ENCODE assay signal across 10 cellular contexts in the genomic region with DNA sequence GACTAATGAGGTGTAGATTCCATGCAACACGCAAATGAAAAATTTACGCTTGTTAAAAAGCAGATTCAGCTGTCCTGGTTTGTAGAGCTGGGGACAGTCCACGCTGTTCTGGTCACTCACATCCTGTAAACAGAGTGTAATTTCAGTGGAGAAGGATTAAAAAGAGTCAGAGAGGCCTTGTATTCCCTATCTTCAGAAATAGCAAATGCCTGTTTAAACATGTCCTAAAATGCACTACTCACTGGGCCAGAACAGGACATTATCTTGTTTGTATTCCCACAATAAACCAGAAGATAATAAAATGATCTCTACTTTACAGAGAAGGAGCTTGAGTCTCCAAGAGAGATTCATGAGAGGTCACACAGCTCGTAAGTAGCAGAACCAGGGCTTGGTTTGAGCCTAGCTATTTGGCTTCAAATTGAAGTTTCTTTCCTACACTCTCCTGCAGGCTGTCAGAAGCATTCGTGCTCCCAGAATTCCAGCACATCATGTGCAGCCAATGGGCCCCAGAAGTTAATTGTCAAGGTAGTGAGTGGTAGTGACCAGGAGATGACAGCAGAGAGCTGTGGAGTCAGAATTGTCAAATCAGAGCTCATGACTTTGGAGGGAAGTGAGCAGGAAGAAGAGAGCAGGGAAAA.
DNase-seq lines count a peak whose midpoint lies in the region; ATAC-seq and TF ChIP-seq lines count a peak whose summit lies in the region.
"Had no signal": no experiment of that assay in that cellular context is flagged by ENCODE, and none has a peak within 500 bp of the region (broad histone marks: within the 10 kb centered on the region; RNA-seq: fewer than 3 reads in every experiment).

No MANE protein-coding gene starts in this region.

- ATAC-seq in HG02588 (IDR thresholded peaks at IDR 0.05; ENCODE audit: unreplicated experiment) = no peak

- H3K27me3 ChIP-seq in Caco-2 (replicated peaks; ENCODE audit: control insufficient read depth, insufficient read depth, low read length) (no peaks in the 10 kb centered on the region), neutrophil (no peaks in the 10 kb centered on the region)

- H3K4me3 ChIP-seq in Caco-2 (ENCODE audit: low read depth, low read length) (no peak overlapping the region), fibroblast of pulmonary artery (replicated peaks; ENCODE audit: low read depth, low read length) (no peak overlapping the region), neutrophil (ENCODE audit: low read depth in 1 of 2, low read length in 1 of 2) (no peak overlapping the region)

- peaks cover 7% of the 10 kb centered on the region for H3K4me1 Mint-ChIP-seq in Caco-2 (ENCODE audit: low read depth, unreplicated experiment)

- H3K27ac ChIP-seq in neutrophil = peak overlapping the region; percentile 29

- H3K36me3 Mint-ChIP-seq in Caco-2 (ENCODE audit: insufficient read depth, unreplicated experiment) = no peaks in the 10 kb centered on the region

- H3K4me1 ChIP-seq in Caco-2 (no peaks in the 10 kb centered on the region), neutrophil (ENCODE audit: control insufficient read depth in 1 of 2, insufficient read depth in 1 of 2, low read depth in 1 of 2, low read length in 1 of 2) (no peaks in the 10 kb centered on the region)

- no peak overlapping the region for H3K27ac Mint-ChIP-seq in Caco-2 (ENCODE audit: unreplicated experiment)

- intact Hi-C loops in Caco-2 (cut with micrococcal nuclease; ENCODE audit: unreplicated experiment) = loop anchor here (1.0 to 2.0 kb wide), 3 partner anchors 127 to 269 kb away; no protein-coding TSS in a partner anchor

- TF ChIP-seq CTCF in Caco-2 (IDR thresholded peaks at IDR 0.05; ENCODE audit: insufficient read depth in 1 of 2, low read depth in 1 of 2, low read length in 1 of 2, severe bottlenecking in 1 of 2, unreplicated experiment in 1 of 2) (peak; percentile 36 to 40), fibroblast of pulmonary artery (IDR thresholded peaks at IDR 0.05; ENCODE audit: low read length, missing control alignments) (peak; percentile 4), neutrophil (IDR thresholded peaks at IDR 0.05) (peak; percentile 57)

- CTCF ChIA-PET in Caco-2 (lab: Charles Lee) = interaction anchor here (0.9 to 1.2 kb wide), 4 partner anchors 127 to 269 kb away, joined by 4 to 24 read pairs (median 7); no protein-coding TSS in a partner anchor

- H3K9me3 ChIP-seq in Caco-2 = no peaks in the 10 kb centered on the region
- no peaks in the 10 kb centered on the region for H3K9me3 ChIP-seq in neutrophil

- POLR2A ChIA-PET in Caco-2 (lab: Charles Lee) = no interaction called here

- peak in 1 of 2 experiments; percentile 32 for DNase-seq in Caco-2
- DNase-seq in NCI-H82 (lab: John Stamatoyannopoulos, UW) = peak; percentile 49
- no peak for DNase-seq in fibroblast of pulmonary artery (ENCODE audit: low read depth)
- no peak for DNase-seq in NCI-H748 (lab: John Stamatoyannopoulos, UW; ENCODE audit: unreplicated experiment)
- no peak for DNase-seq in UCSD-AML1 (lab: John Stamatoyannopoulos, UW; ENCODE audit: unreplicated experiment)
- DNase-seq in activated T-cell treated with anti-CD3 and anti-CD28 coated beads, Interleukin-2, amount 50 U/mL, for 48 hours = no peak
- DNase-seq: DMS79, NCI-H345 had no signal

- no peaks in the 10 kb centered on the region for H3K9me3 Mint-ChIP-seq in Caco-2 (ENCODE audit: unreplicated experiment)

- peaks cover 6% of the 10 kb centered on the region for H3K27me3 Mint-ChIP-seq in Caco-2 (ENCODE audit: insufficient read depth, unreplicated experiment)

- no peak overlapping the region for H3K4me3 Mint-ChIP-seq in Caco-2 (ENCODE audit: unreplicated experiment)

- BruUV-seq in Caco-2 (replicated peaks; lab: Mats Ljungman, UMichigan) = no TSS peak

- H3K36me3 ChIP-seq in Caco-2 (ENCODE audit: control insufficient read depth, insufficient read depth, low read length) = no peaks in the 10 kb centered on the region
- H3K36me3 ChIP-seq in neutrophil = peaks cover 86% of the 10 kb centered on the region

Comparison
In these comparisons a context has a peak if more than half of its experiments do, and no peak if none do; other contexts are left out.
1. CTCF ChIP-seq: peak in every context shown above with its lines; median percentile 57 in neutrophil; 38 in Caco-2; 4 in fibroblast of pulmonary artery.